ENCODE assay signal across 25 cellular contexts in genomic region chr11:125225401-125225800, GRCh38.
"Had no signal": no experiment of that assay in that cellular context is flagged by ENCODE, and none has a peak within 500 bp of the region (broad histone marks: within the 10 kb centered on the region; RNA-seq: fewer than 3 reads in every experiment).

No MANE protein-coding gene starts in this region.

- H3K4me3 Mint-ChIP-seq: activated CD4-positive, alpha-beta memory T cell treated with anti-CD3 and anti-CD28 coated beads, Interleukin-2, amount 10 ng/mL, durations not matched to agents 7 days and 5 days; activated CD4-positive, alpha-beta T cell treated with anti-CD3 and anti-CD28 coated beads for 36 hours; activated CD4-positive, alpha-beta T cell treated with anti-CD3 and anti-CD28 coated beads, Interleukin-2, amount 10 ng/mL, durations not matched to agents 7 days and 5 days; activated naive CD4-positive, alpha-beta T cell treated with anti-CD3 and anti-CD28 coated beads, Interleukin-2, amount 10 ng/mL, durations not matched to agents 7 days and 5 days; activated T-cell treated with anti-CD3 and anti-CD28 coated beads, Interleukin-2, amount 50 U/mL, for 24 hours; activated T-cell treated with anti-CD3 and anti-CD28 coated beads, Interleukin-2, amount 50 U/mL, for 72 hours; effector memory CD8-positive, alpha-beta T cell had no signal

- H3K27me3 Mint-ChIP-seq: activated CD4-positive, alpha-beta T cell treated with anti-CD3 and anti-CD28 coated beads, Interleukin-2, amount 10 ng/mL, durations not matched to agents 7 days and 5 days had no signal

- H3K4me1 ChIP-seq: adrenal gland had no signal

- ATAC-seq: activated CD4-positive, alpha-beta T cell treated with anti-CD3 and anti-CD28 coated beads for 36 hours; activated naive CD4-positive, alpha-beta T cell treated with anti-CD3 and anti-CD28 coated beads, Interleukin-2, amount 50 U/mL, for 72 hours; activated T-cell treated with anti-CD3 and anti-CD28 coated beads, Interleukin-2, amount 50 U/mL, for 72 hours; effector memory CD8-positive, alpha-beta T cell had no signal

- H3K9me3 Mint-ChIP-seq: activated CD4-positive, alpha-beta memory T cell treated with anti-CD3 and anti-CD28 coated beads, Interleukin-2, amount 10 ng/mL, durations not matched to agents 7 days and 5 days; activated CD4-positive, alpha-beta T cell treated with anti-CD3 and anti-CD28 coated beads, Interleukin-2, amount 10 ng/mL, durations not matched to agents 7 days and 5 days; activated naive CD4-positive, alpha-beta T cell treated with anti-CD3 and anti-CD28 coated beads, Interleukin-2, amount 10 ng/mL, durations not matched to agents 7 days and 5 days; activated naive CD4-positive, alpha-beta T cell treated with anti-CD3 and anti-CD28 coated beads, Interleukin-2, amount 50 U/mL, for 72 hours; activated T-cell treated with anti-CD3 and anti-CD28 coated beads, Interleukin-2, amount 50 U/mL, for 24 hours; activated T-cell treated with anti-CD3 and anti-CD28 coated beads, Interleukin-2, amount 50 U/mL, for 72 hours; effector memory CD8-positive, alpha-beta T cell had no signal

- H3K9me3 ChIP-seq: adrenal gland, body of pancreas, esophagus squamous epithelium, gastroesophageal sphincter had no signal

- H3K36me3 ChIP-seq: adrenal gland, esophagus squamous epithelium, gastroesophageal sphincter had no signal

- H3K4me1 Mint-ChIP-seq: activated CD4-positive, alpha-beta memory T cell treated with anti-CD3 and anti-CD28 coated beads, Interleukin-2, amount 10 ng/mL, durations not matched to agents 7 days and 5 days; activated CD4-positive, alpha-beta T cell treated with anti-CD3 and anti-CD28 coated beads for 36 hours; activated CD4-positive, alpha-beta T cell treated with anti-CD3 and anti-CD28 coated beads, Interleukin-2, amount 10 ng/mL, durations not matched to agents 7 days and 5 days; activated naive CD4-positive, alpha-beta T cell treated with anti-CD3 and anti-CD28 coated beads, Interleukin-2, amount 10 ng/mL, durations not matched to agents 7 days and 5 days had no signal

- H3K4me3 ChIP-seq: adrenal gland, body of pancreas, esophagus squamous epithelium, gastroesophageal sphincter had no signal

- H3K27me3 ChIP-seq: adrenal gland, body of pancreas, esophagus squamous epithelium, gastroesophageal sphincter had no signal

- H3K27ac ChIP-seq: body of pancreas, epithelial cell of prostate had no signal

- DNase-seq: activated CD4-positive, alpha-beta memory T cell treated with anti-CD3 and anti-CD28 coated beads, Interleukin-2, amount 10 ng/mL, durations not matched to agents 7 days and 5 days; activated CD4-positive, alpha-beta T cell treated with anti-CD3 and anti-CD28 coated beads for 36 hours; activated CD4-positive, alpha-beta T cell treated with anti-CD3 and anti-CD28 coated beads, Interleukin-2, amount 10 ng/mL, durations not matched to agents 7 days and 5 days; activated CD4-positive, alpha-beta T cell treated with anti-CD3 and anti-CD28 coated beads, Interleukin-2, amount 50 U/mL, for 4 hours; activated CD4-positive, CD25-positive, alpha-beta regulatory T cell; activated CD4-positive, CD25-positive, alpha-beta regulatory T cell treated with anti-CD3 and anti-CD28 coated beads, Interleukin-2, amount 50 U/mL, for 72 hours; activated CD8-positive, alpha-beta memory T cell treated with anti-CD3 and anti-CD28 coated beads, Interleukin-2, amount 50 U/mL, for 48 hours; activated gamma-delta T cell; activated naive CD4-positive, alpha-beta T cell; activated naive CD4-positive, alpha-beta T cell treated with anti-CD3 and anti-CD28 coated beads, Interleukin-2, amount 10 ng/mL, durations not matched to agents 7 days and 5 days; activated T-cell treated with anti-CD3 and anti-CD28 coated beads for 4 hours; activated T-cell treated with anti-CD3 and anti-CD28 coated beads, Interleukin-2, amount 50 U/mL, for 24 hours; activated T-cell treated with anti-CD3 and anti-CD28 coated beads, Interleukin-2, amount 50 U/mL, for 72 hours; caudate nucleus; cortex of kidney; effector CD4-positive, alpha-beta T cell; effector memory CD8-positive, alpha-beta T cell; esophagus squamous epithelium; foreskin melanocyte; T-helper 2 cell had no signal

- H3K27ac Mint-ChIP-seq: activated CD4-positive, alpha-beta memory T cell treated with anti-CD3 and anti-CD28 coated beads, Interleukin-2, amount 10 ng/mL, durations not matched to agents 7 days and 5 days; activated CD4-positive, alpha-beta T cell treated with anti-CD3 and anti-CD28 coated beads for 36 hours; activated CD4-positive, alpha-beta T cell treated with anti-CD3 and anti-CD28 coated beads, Interleukin-2, amount 10 ng/mL, durations not matched to agents 7 days and 5 days; activated naive CD4-positive, alpha-beta T cell treated with anti-CD3 and anti-CD28 coated beads, Interleukin-2, amount 10 ng/mL, durations not matched to agents 7 days and 5 days; activated naive CD4-positive, alpha-beta T cell treated with anti-CD3 and anti-CD28 coated beads, Interleukin-2, amount 50 U/mL, for 72 hours; activated T-cell treated with anti-CD3 and anti-CD28 coated beads, Interleukin-2, amount 50 U/mL, for 24 hours; activated T-cell treated with anti-CD3 and anti-CD28 coated beads, Interleukin-2, amount 50 U/mL, for 72 hours; effector memory CD8-positive, alpha-beta T cell had no signal

- H3K36me3 Mint-ChIP-seq: activated naive CD4-positive, alpha-beta T cell treated with anti-CD3 and anti-CD28 coated beads, Interleukin-2, amount 10 ng/mL, durations not matched to agents 7 days and 5 days; activated naive CD4-positive, alpha-beta T cell treated with anti-CD3 and anti-CD28 coated beads, Interleukin-2, amount 50 U/mL, for 72 hours had no signal
